17 cellular contexts compared by ENCODE assay signal in the genomic region with DNA sequence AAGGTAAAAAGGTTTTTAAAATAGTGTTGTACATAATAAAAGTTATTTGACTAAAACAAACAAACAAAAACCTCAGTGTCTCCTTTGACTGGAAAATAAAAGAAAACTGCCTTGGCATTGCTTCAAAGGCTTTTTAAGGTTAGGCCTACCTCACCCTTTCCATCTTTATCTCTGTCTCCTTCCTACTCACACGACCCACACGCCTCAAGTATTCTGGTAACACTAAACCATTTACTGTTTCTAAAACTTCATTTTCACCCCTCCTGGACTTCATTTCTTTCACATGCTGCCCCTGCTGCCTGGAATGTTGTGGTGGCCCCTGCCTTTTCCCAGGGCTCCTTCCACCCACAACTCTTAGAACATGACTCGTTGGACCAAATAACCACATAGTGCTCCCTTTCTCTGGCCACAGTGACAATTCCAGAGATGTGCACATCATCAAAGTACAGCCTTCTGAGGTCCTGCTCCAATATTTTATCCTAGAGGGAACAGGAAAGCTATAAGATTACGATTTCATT. TPM values are rescaled to one million over a fixed set of nuclear protein-coding genes. Genes with fewer than 3 reads are reported as not detected.
DNase-seq lines count a peak whose midpoint lies in the region; ATAC-seq and TF ChIP-seq lines count a peak whose summit lies in the region.
"Had no signal": no experiment of that assay in that cellular context is flagged by ENCODE, and none has a peak within 500 bp of the region (broad histone marks: within the 10 kb centered on the region; RNA-seq: fewer than 3 reads in every experiment).

No MANE protein-coding gene starts in this region.

- DNase-seq in AG09319 (ENCODE audit: extremely low read depth, low read depth) (no peak), HK-2 (ENCODE audit: unreplicated experiment) (peak; percentile 13), chondrocyte (ENCODE audit: low spot score) (no peak), myocyte (ENCODE audit: low read depth) (peak; percentile 36), OCI-M1 (lab: John Stamatoyannopoulos, UW) (no peak), NCI-H446 treated with DMSO at 0.1 percent for 48 hours (lab: John Stamatoyannopoulos, UW) (no peak), HuH-7.5 (ENCODE audit: low spot score) (no peak)
- DNase-seq: activated CD4-positive, alpha-beta T cell treated with anti-CD3 and anti-CD28 coated beads, Interleukin-2, amount 10 ng/mL, durations not matched to agents 24 days and 14 days; natural killer cell; NCI-H2029; NCI-H524 treated with DMSO at 0.1 percent for 48 hours; retina; T-helper 9 cell had no signal

- no peaks in the 10 kb centered on the region for H3K9me3 Mint-ChIP-seq in chondrocyte (ENCODE audit: low read depth)
- H3K9me3 Mint-ChIP-seq in activated T-helper 17 cell treated with anti-CD3 and anti-CD28 coated beads, Interleukin-2, amount 50 U/mL, for 72 hours: no peaks in the 10 kb centered on the region
- H3K9me3 Mint-ChIP-seq: activated CD4-positive, alpha-beta T cell treated with anti-CD3 and anti-CD28 coated beads, Interleukin-2, amount 10 ng/mL, durations not matched to agents 24 days and 14 days; activated naive CD4-positive, alpha-beta T cell treated with anti-CD3 and anti-CD28 coated beads, Interleukin-2, amount 50 U/mL, for 24 hours had no signal

- no peak overlapping the region for H3K27ac Mint-ChIP-seq in chondrocyte (ENCODE audit: unreplicated experiment)
- H3K27ac Mint-ChIP-seq in activated T-helper 17 cell treated with anti-CD3 and anti-CD28 coated beads, Interleukin-2, amount 50 U/mL, for 72 hours: no peak overlapping the region
- H3K27ac Mint-ChIP-seq: activated CD4-positive, alpha-beta T cell treated with anti-CD3 and anti-CD28 coated beads, Interleukin-2, amount 10 ng/mL, durations not matched to agents 24 days and 14 days; activated naive CD4-positive, alpha-beta T cell treated with anti-CD3 and anti-CD28 coated beads, Interleukin-2, amount 50 U/mL, for 24 hours; natural killer cell had no signal

- H3K36me3 Mint-ChIP-seq in chondrocyte (ENCODE audit: low read depth): no peaks in the 10 kb centered on the region
- no peaks in the 10 kb centered on the region for H3K36me3 Mint-ChIP-seq in activated T-helper 17 cell treated with anti-CD3 and anti-CD28 coated beads, Interleukin-2, amount 50 U/mL, for 72 hours (ENCODE audit: low read depth)
- H3K36me3 Mint-ChIP-seq: activated naive CD4-positive, alpha-beta T cell treated with anti-CD3 and anti-CD28 coated beads, Interleukin-2, amount 50 U/mL, for 24 hours; natural killer cell had no signal

- TF ChIP-seq CTCF in AG09319 (IDR thresholded peaks at IDR 0.05; ENCODE audit: low read depth, low read length): peak; percentile 4
- TF ChIP-seq CTCF in chondrocyte (IDR thresholded peaks at IDR 0.05): peak; percentile 24

- H3K27me3 Mint-ChIP-seq in chondrocyte (ENCODE audit: low read depth): no peaks in the 10 kb centered on the region
- H3K27me3 Mint-ChIP-seq in activated T-helper 17 cell treated with anti-CD3 and anti-CD28 coated beads, Interleukin-2, amount 50 U/mL, for 72 hours: no peaks in the 10 kb centered on the region
- H3K27me3 Mint-ChIP-seq: activated CD4-positive, alpha-beta T cell treated with anti-CD3 and anti-CD28 coated beads, Interleukin-2, amount 10 ng/mL, durations not matched to agents 24 days and 14 days; activated naive CD4-positive, alpha-beta T cell treated with anti-CD3 and anti-CD28 coated beads, Interleukin-2, amount 50 U/mL, for 24 hours had no signal

- H3K4me1 Mint-ChIP-seq in chondrocyte (ENCODE audit: low read depth): peaks cover 7% of the 10 kb centered on the region
- H3K4me1 Mint-ChIP-seq in activated T-helper 17 cell treated with anti-CD3 and anti-CD28 coated beads, Interleukin-2, amount 50 U/mL, for 72 hours: no peaks in the 10 kb centered on the region
- H3K4me1 Mint-ChIP-seq: activated CD4-positive, alpha-beta T cell treated with anti-CD3 and anti-CD28 coated beads, Interleukin-2, amount 10 ng/mL, durations not matched to agents 24 days and 14 days; activated naive CD4-positive, alpha-beta T cell treated with anti-CD3 and anti-CD28 coated beads, Interleukin-2, amount 50 U/mL, for 24 hours; natural killer cell had no signal

- H3K4me3 Mint-ChIP-seq in chondrocyte (ENCODE audit: unreplicated experiment): no peak overlapping the region
- H3K4me3 Mint-ChIP-seq in activated T-helper 17 cell treated with anti-CD3 and anti-CD28 coated beads, Interleukin-2, amount 50 U/mL, for 72 hours: no peak overlapping the region
- H3K4me3 Mint-ChIP-seq: activated CD4-positive, alpha-beta T cell treated with anti-CD3 and anti-CD28 coated beads, Interleukin-2, amount 10 ng/mL, durations not matched to agents 24 days and 14 days; activated naive CD4-positive, alpha-beta T cell treated with anti-CD3 and anti-CD28 coated beads, Interleukin-2, amount 50 U/mL, for 24 hours; natural killer cell had no signal

- no peak for ATAC-seq in activated T-helper 17 cell treated with anti-CD3 and anti-CD28 coated beads, Interleukin-2, amount 50 U/mL, for 72 hours (replicated peaks)
- ATAC-seq: HepG2, natural killer cell had no signal

RNA-seq across cellular contexts. Expression of gene ERBB4, which starts 54.0 kb away (rescaled TPM):
- total RNA-seq in chondrocyte: 0.77 to 4.1 TPM (median 1.3 TPM) in 3 replicates
- 0.16 TPM in 1 of 2 replicates, not detected in the other for total RNA-seq in myocyte
- polyA plus RNA-seq in myocyte (2012): 0.04 TPM
- total RNA-seq in activated T-helper 17 cell treated with anti-CD3 and anti-CD28 coated beads, Interleukin-2, amount 50 U/mL, for 72 hours: not detected
- total RNA-seq: activated CD4-positive, alpha-beta T cell treated with anti-CD3 and anti-CD28 coated beads, Interleukin-2, amount 10 ng/mL, durations not matched to agents 24 days and 14 days; HepG2; OCI-LY7 had no signal
- polyA plus RNA-seq: HepG2 had no signal

Comparison
In these comparisons a context has a peak if more than half of its experiments do, and no peak if none do; other contexts are left out.
1. DNase-seq: peak in HK-2 (single experiment) and myocyte (single experiment); none in AG09319 (single experiment), chondrocyte (single experiment), OCI-M1 (single experiment), NCI-H446 treated with DMSO at 0.1 percent for 48 hours (single experiment) and HuH-7.5 (single experiment).